9 cellular contexts compared by ENCODE assay signal in genomic region chr10:22475527-22475856, GRCh38.
A peak's percentile ranks its signal among the peaks of the same experiment; 100 is the strongest.
DNase-seq lines count a peak whose midpoint lies in the region; ATAC-seq and TF ChIP-seq lines count a peak whose summit lies in the region.
"Had no signal": no experiment of that assay in that cellular context is flagged by ENCODE, and none has a peak within 500 bp of the region (broad histone marks: within the 10 kb centered on the region; RNA-seq: fewer than 3 reads in every experiment).

No MANE protein-coding gene starts in this region.

- no peaks in the 10 kb centered on the region for H3K9me3 ChIP-seq in thoracic aorta

- ATAC-seq in thoracic aorta (ENCODE audit: insufficient number of reproducible peaks, low FRiP score, low read depth) (no peak), GM21737 (IDR thresholded peaks at IDR 0.05; ENCODE audit: unreplicated experiment) (no peak)

- in situ Hi-C loops in astrocyte of the cerebellum (cut with HindIII; ENCODE audit: low sequenced_read_pairs): no loop called here

- H3K27ac ChIP-seq in thoracic aorta: no peak overlapping the region
- H3K27ac ChIP-seq: SJSA1 had no signal

- no peak for DNase-seq in activated naive CD4-positive, alpha-beta T cell (lab: John Stamatoyannopoulos, UW)
- DNase-seq in astrocyte of the cerebellum (ENCODE audit: low read depth) (no peak), midbrain (lab: John Stamatoyannopoulos, UW) (peak; percentile 48), thoracic aorta (ENCODE audit: low spot score) (no peak), GOT3 (lab: John Stamatoyannopoulos, UW) (no peak), NCI-H128 (lab: John Stamatoyannopoulos, UW; ENCODE audit: unreplicated experiment) (no peak)

- peaks cover 13 to 17% of the 10 kb centered on the region in 2 donors for H3K4me1 ChIP-seq in thoracic aorta (ENCODE audit: control insufficient read depth in 1 of 2, low read depth in 2 of 2)
- H3K4me1 ChIP-seq: SJSA1 had no signal

- H3K4me3 Mint-ChIP-seq in activated naive CD4-positive, alpha-beta T cell treated with anti-CD3 and anti-CD28 coated beads, Interleukin-2, amount 50 U/mL, for 24 hours: peak overlapping the region; percentile 89

- H3K9me3 Mint-ChIP-seq in activated naive CD4-positive, alpha-beta T cell treated with anti-CD3 and anti-CD28 coated beads, Interleukin-2, amount 50 U/mL, for 24 hours: no peaks in the 10 kb centered on the region

- TF ChIP-seq CTCF in astrocyte of the cerebellum (IDR thresholded peaks at IDR 0.05; ENCODE audit: low read depth, low read length, missing control alignments) (no peak), thoracic aorta (IDR thresholded peaks at IDR 0.05) (no peak)

- no peaks in the 10 kb centered on the region for H3K36me3 Mint-ChIP-seq in activated naive CD4-positive, alpha-beta T cell treated with anti-CD3 and anti-CD28 coated beads, Interleukin-2, amount 50 U/mL, for 24 hours

- H3K4me3 ChIP-seq in astrocyte of the cerebellum (ENCODE audit: low read depth, low read length) (peak overlapping the region; percentile 40), thoracic aorta (peak overlapping the region; percentile 71)
- H3K4me3 ChIP-seq: SJSA1 had no signal

- peaks cover 18% of the 10 kb centered on the region for H3K27me3 ChIP-seq in thoracic aorta (replicated peaks; ENCODE audit: insufficient read depth)
- H3K27me3 ChIP-seq: SJSA1 had no signal

- peak overlapping the region; percentile 30 for H3K27ac Mint-ChIP-seq in activated naive CD4-positive, alpha-beta T cell treated with anti-CD3 and anti-CD28 coated beads, Interleukin-2, amount 50 U/mL, for 24 hours

- H3K36me3 ChIP-seq in thoracic aorta: no peaks in the 10 kb centered on the region
- H3K36me3 ChIP-seq: SJSA1 had no signal

- H3K4me1 Mint-ChIP-seq in activated naive CD4-positive, alpha-beta T cell treated with anti-CD3 and anti-CD28 coated beads, Interleukin-2, amount 50 U/mL, for 24 hours: peaks cover 22% of the 10 kb centered on the region

- H3K27me3 Mint-ChIP-seq in activated naive CD4-positive, alpha-beta T cell treated with anti-CD3 and anti-CD28 coated beads, Interleukin-2, amount 50 U/mL, for 24 hours: peaks cover 45% of the 10 kb centered on the region
